ENCODE assay signal across 19 cellular contexts in genomic region chr3:192303235-192303634, GRCh38.
DNase-seq lines count a peak whose midpoint lies in the region; ATAC-seq and TF ChIP-seq lines count a peak whose summit lies in the region.
"Had no signal": no experiment of that assay in that cellular context is flagged by ENCODE, and none has a peak within 500 bp of the region (broad histone marks: within the 10 kb centered on the region; RNA-seq: fewer than 3 reads in every experiment).

No MANE protein-coding gene starts in this region.

- H3K9me3 Mint-ChIP-seq in endodermal cell, result no peaks in the 10 kb centered on the region
- H3K9me3 Mint-ChIP-seq: activated naive CD8-positive, alpha-beta T cell treated with anti-CD3 and anti-CD28 coated beads, Interleukin-2, amount 10 ng/mL, durations not matched to agents 7 days and 5 days had no signal

- H3K4me3 Mint-ChIP-seq in endodermal cell, result no peak overlapping the region
- H3K4me3 Mint-ChIP-seq: activated CD8-positive, alpha-beta T cell treated with anti-CD3 and anti-CD28 coated beads, Interleukin-2, amount 10 ng/mL, durations not matched to agents 7 days and 5 days; activated naive CD8-positive, alpha-beta T cell treated with anti-CD3 and anti-CD28 coated beads, Interleukin-2, amount 10 ng/mL, durations not matched to agents 7 days and 5 days; immature natural killer cell; naive thymus-derived CD8-positive, alpha-beta T cell had no signal

- 28 to 47% (median 35%) methylated on average over 3 of the region's 3 CpGs for WGBS in heart left ventricle, 4 donors
- WGBS in endodermal cell (ENCODE audit: insufficient coverage in 1 of 2, insufficient read length in 1 of 2), 2 experiments, result 87 to 100% methylated on average over 1 to 3 of the region's 3 CpGs

- H3K4me1 ChIP-seq in heart left ventricle (peaks cover 0 to 13% (median 0%) of the 10 kb centered on the region in 12 donors), endodermal cell (ENCODE audit: control insufficient read depth, insufficient read depth, low read length) (no peaks in the 10 kb centered on the region)
- H3K4me1 ChIP-seq: BE2C, esophagus squamous epithelium, HAP-1, tibial nerve had no signal

- TF ChIP-seq POLR2A in heart left ventricle (IDR thresholded peaks at IDR 0.05), result no peak

- H3K9me3 ChIP-seq in heart left ventricle (no peaks in the 10 kb centered on the region), endodermal cell (ENCODE audit: control insufficient read depth, low read length) (no peaks in the 10 kb centered on the region)
- H3K9me3 ChIP-seq: BE2C, esophagus squamous epithelium, HAP-1, tibial nerve had no signal

- H3K9ac ChIP-seq in endodermal cell (ENCODE audit: extremely low read depth, low read length, poor library complexity, severe bottlenecking), result no peak overlapping the region

- no peak overlapping the region for H3K27ac ChIP-seq in heart left ventricle
- H3K27ac ChIP-seq in endodermal cell (ENCODE audit: low read depth, low read length), result no peak overlapping the region
- H3K27ac ChIP-seq in coronary artery, result no peak overlapping the region
- H3K27ac ChIP-seq: esophagus squamous epithelium, tibial nerve had no signal

- peaks cover 15% of the 10 kb centered on the region for H3K4me1 Mint-ChIP-seq in endodermal cell
- H3K4me1 Mint-ChIP-seq: activated naive CD8-positive, alpha-beta T cell treated with anti-CD3 and anti-CD28 coated beads, Interleukin-2, amount 10 ng/mL, durations not matched to agents 7 days and 5 days; immature natural killer cell; naive thymus-derived CD8-positive, alpha-beta T cell had no signal

- TF ChIP-seq CTCF in heart left ventricle (IDR thresholded peaks at IDR 0.05) (no peak), endodermal cell (conservative IDR thresholded peaks at IDR 0.05) (no peak), coronary artery (IDR thresholded peaks at IDR 0.05) (no peak)

- no peaks in the 10 kb centered on the region for H3K36me3 Mint-ChIP-seq in endodermal cell (ENCODE audit: low read depth)
- H3K36me3 Mint-ChIP-seq: activated naive CD8-positive, alpha-beta T cell treated with anti-CD3 and anti-CD28 coated beads, Interleukin-2, amount 10 ng/mL, durations not matched to agents 7 days and 5 days; immature natural killer cell; naive thymus-derived CD8-positive, alpha-beta T cell had no signal

- H3K4me3 ChIP-seq in heart left ventricle, result no peak overlapping the region
- H3K4me3 ChIP-seq in endodermal cell (ENCODE audit: low read length), result no peak overlapping the region
- no peak overlapping the region for H3K4me3 ChIP-seq in coronary artery
- H3K4me3 ChIP-seq: esophagus squamous epithelium, HAP-1, tibial nerve had no signal

- H3K36me3 ChIP-seq in heart left ventricle, result no peaks in the 10 kb centered on the region
- H3K36me3 ChIP-seq in endodermal cell (ENCODE audit: control insufficient read depth, insufficient read depth, low read length), result no peaks in the 10 kb centered on the region
- H3K36me3 ChIP-seq: BE2C, esophagus squamous epithelium, HAP-1, tibial nerve had no signal

- intact Hi-C loops in heart left ventricle (cut with DNase I), result no loop called here
- intact Hi-C loops in cardiac septum (cut with DNase I), result no loop called here

- H3K27me3 Mint-ChIP-seq in endodermal cell (ENCODE audit: insufficient read depth), result no peaks in the 10 kb centered on the region
- H3K27me3 Mint-ChIP-seq: activated naive CD8-positive, alpha-beta T cell treated with anti-CD3 and anti-CD28 coated beads, Interleukin-2, amount 10 ng/mL, durations not matched to agents 7 days and 5 days; naive thymus-derived CD8-positive, alpha-beta T cell had no signal

- H3K27ac Mint-ChIP-seq in endodermal cell, result no peak overlapping the region
- H3K27ac Mint-ChIP-seq: activated CD8-positive, alpha-beta T cell treated with anti-CD3 and anti-CD28 coated beads, Interleukin-2, amount 10 ng/mL, durations not matched to agents 7 days and 5 days; activated naive CD8-positive, alpha-beta T cell treated with anti-CD3 and anti-CD28 coated beads, Interleukin-2, amount 10 ng/mL, durations not matched to agents 7 days and 5 days; immature natural killer cell; naive thymus-derived CD8-positive, alpha-beta T cell had no signal

- H3K27me3 ChIP-seq in heart left ventricle (no peaks in the 10 kb centered on the region), endodermal cell (ENCODE audit: control insufficient read depth, insufficient read depth, low read length, poor library complexity, severe bottlenecking) (no peaks in the 10 kb centered on the region)
- H3K27me3 ChIP-seq: BE2C, esophagus squamous epithelium, tibial nerve had no signal

- peak; percentile 49 to 81 (median 66) for ATAC-seq in heart left ventricle
- no peak for ATAC-seq in GM21825 (IDR thresholded peaks at IDR 0.05; ENCODE audit: unreplicated experiment)
- ATAC-seq: activated CD8-positive, alpha-beta T cell treated with anti-CD3 and anti-CD28 coated beads, Interleukin-2, amount 10 ng/mL, durations not matched to agents 7 days and 5 days; naive thymus-derived CD8-positive, alpha-beta T cell had no signal

- DNase-seq in heart left ventricle (no peak), cardiac septum (ENCODE audit: low spot score) (no peak), NCI-H446 treated with DMSO at 0.1 percent for 48 hours (lab: John Stamatoyannopoulos, UW) (peak; percentile 67), endodermal cell (peak; percentile 56), superior temporal gyrus (ENCODE audit: extremely low spot score) (peak; percentile 56), SIG-M5 treated with dmso at 0.1 percent for 504 hours (lab: John Stamatoyannopoulos, UW; ENCODE audit: unreplicated experiment) (no peak), coronary artery (ENCODE audit: low spot score) (no peak)
- DNase-seq: activated CD8-positive, alpha-beta T cell treated with anti-CD3 and anti-CD28 coated beads, Interleukin-2, amount 10 ng/mL, durations not matched to agents 7 days and 5 days; activated naive CD8-positive, alpha-beta T cell treated with anti-CD3 and anti-CD28 coated beads, Interleukin-2, amount 10 ng/mL, durations not matched to agents 7 days and 5 days; BE2C; esophagus squamous epithelium; immature natural killer cell; KBM-7; naive thymus-derived CD8-positive, alpha-beta T cell; NCI-H1048; stimulated activated CD4-positive, alpha-beta T cell treated with anti-CD3 and anti-CD28 coated beads, Interleukin-12 subunit alpha, Interleukin-12 subunit beta, amount 100 ng/mL, for 4 hours had no signal

Comparison
In these comparisons a context has a peak if more than half of its experiments do, and no peak if none do; other contexts are left out.
1. DNase-seq: peak in NCI-H446 treated with DMSO at 0.1 percent for 48 hours (single experiment), endodermal cell (single experiment) and superior temporal gyrus (single experiment); none in heart left ventricle (0 of 5), cardiac septum (single experiment), SIG-M5 treated with dmso at 0.1 percent for 504 hours (single experiment) and coronary artery (single experiment).